ENCODE assay signal across 10 cellular contexts in the genomic region with DNA sequence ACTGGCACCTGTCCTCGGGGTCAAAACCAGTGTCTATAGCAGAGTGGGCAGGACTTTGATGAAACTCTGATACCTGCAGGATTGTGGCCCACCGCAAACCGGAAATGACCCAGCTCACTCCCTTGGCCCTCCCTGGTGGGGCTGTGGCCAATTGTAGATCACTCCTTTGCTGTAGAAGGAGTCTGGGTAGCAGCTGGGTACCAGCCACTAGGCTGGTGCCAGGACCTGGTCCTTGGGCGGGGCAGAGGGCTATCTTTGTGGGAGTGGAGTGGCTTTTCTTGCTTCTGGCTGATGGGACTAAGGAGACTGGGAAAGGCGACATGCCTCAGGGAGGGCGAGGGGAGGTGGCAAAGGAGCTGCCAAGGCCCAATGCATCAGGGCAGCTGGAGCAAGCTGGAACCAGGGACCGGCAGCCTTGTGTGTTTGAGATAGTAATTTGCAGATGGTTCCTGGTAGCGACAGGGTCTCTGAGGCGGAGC. TPM values are rescaled to one million over a fixed set of nuclear protein-coding genes. Genes with fewer than 3 reads are reported as not detected.
DNase-seq lines count a peak whose midpoint lies in the region; ATAC-seq and TF ChIP-seq lines count a peak whose summit lies in the region.
"Had no signal": no experiment of that assay in that cellular context is flagged by ENCODE, and none has a peak within 500 bp of the region (broad histone marks: within the 10 kb centered on the region; RNA-seq: fewer than 3 reads in every experiment).

No MANE protein-coding gene starts in this region.

- no peaks in the 10 kb centered on the region for H3K36me3 ChIP-seq in HUES48 (ENCODE audit: control insufficient read depth, insufficient read depth, low read length)
- H3K36me3 ChIP-seq in adrenal gland (replicated peaks in 1 of 2): no peaks in the 10 kb centered on the region
- H3K36me3 ChIP-seq in mesendoderm (ENCODE audit: control insufficient read depth, insufficient read depth, low read length): no peaks in the 10 kb centered on the region

- H3K79me2 ChIP-seq in mesendoderm (ENCODE audit: control insufficient read depth, insufficient read depth, low read length): no peaks in the 10 kb centered on the region

- CTCF ChIA-PET in Calu3 (lab: Charles Lee): interaction anchor here (0.6 to 1.2 kb wide), 4 partner anchors 32 to 1890 kb away, joined by 3 to 4 read pairs (median 3); no protein-coding TSS in a partner anchor

- no peaks in the 10 kb centered on the region for H3K4me1 Mint-ChIP-seq in Calu3 (ENCODE audit: low read depth, unreplicated experiment)
- H3K4me1 Mint-ChIP-seq in nephron progenitor cell: peaks cover 9% of the 10 kb centered on the region

- H2BK120ac ChIP-seq in mesendoderm (ENCODE audit: low read depth, low read length): no peak overlapping the region

- WGBS in adrenal gland, 4 donors: 11 to 29% (median 22%) methylated on average over 4 to 9 of the region's 9 CpGs
- whole genome bisulfite sequencing in mesendoderm (ENCODE audit: extremely low coverage, insufficient coverage, low lambda C conversion rate): no CpG with 5 or more reads among the region's 9 CpGs

- H4K5ac ChIP-seq in mesendoderm (ENCODE audit: low read length): no peak overlapping the region

- TF ChIP-seq CTCF in Calu3 (IDR thresholded peaks at IDR 0.05; ENCODE audit: unreplicated experiment) (no peak), nephron progenitor cell (IDR thresholded peaks at IDR 0.05) (no peak), adrenal gland (IDR thresholded peaks at IDR 0.05) (no peak)

- intact Hi-C loops in Calu3 (cut with micrococcal nuclease; ENCODE audit: unreplicated experiment): no loop called here
- intact Hi-C loops in adrenal gland (cut with DNase I): no loop called here

- H3K4me2 ChIP-seq in mesendoderm (ENCODE audit: low read length): no peak overlapping the region

- H3K56ac ChIP-seq in mesendoderm (ENCODE audit: low read length): no peak overlapping the region

- H3K27ac Mint-ChIP-seq in Calu3 (ENCODE audit: unreplicated experiment): no peak overlapping the region
- H3K27ac Mint-ChIP-seq in nephron progenitor cell: no peak overlapping the region

- BruUV-seq in Calu3 (replicated peaks; lab: Mats Ljungman, UMichigan): no TSS peak

- no peaks in the 10 kb centered on the region for H3K79me1 ChIP-seq in mesendoderm (ENCODE audit: low read length)

- H2BK5ac ChIP-seq in mesendoderm (ENCODE audit: low read length): no peak overlapping the region

- H3K27ac ChIP-seq in HUES48 (ENCODE audit: low read depth, low read length): no peak overlapping the region
- peak overlapping the region; percentile 45 for H3K27ac ChIP-seq in angular gyrus (ENCODE audit: low read depth, low read length)
- peak overlapping the region in 1 of 5 donors; percentile 17 for H3K27ac ChIP-seq in adrenal gland
- no peak overlapping the region for H3K27ac ChIP-seq in mesendoderm (ENCODE audit: low read depth, low read length)

- H3K4me3 ChIP-seq in HUES48 (ENCODE audit: low read depth, low read length) (peak overlapping the region; percentile 37; the same call in 1 of the 2 replicates), adrenal gland (peak overlapping the region in 1 of 4 donors; percentile 68), mesendoderm (ENCODE audit: low read length) (no peak overlapping the region)

- H4K8ac ChIP-seq in mesendoderm (ENCODE audit: low read depth, low read length): no peak overlapping the region

- H3K4ac ChIP-seq in mesendoderm (ENCODE audit: low read depth, low read length): no peak overlapping the region

- TF ChIP-seq POLR2A in adrenal gland (IDR thresholded peaks at IDR 0.05): no peak

- peaks cover 6% of the 10 kb centered on the region; the same call in 1 of the 2 replicates for H3K27me3 ChIP-seq in HUES48 (ENCODE audit: control insufficient read depth, insufficient read depth, low read length)
- peaks cover 7% of the 10 kb centered on the region for H3K27me3 ChIP-seq in adrenal gland
- no peaks in the 10 kb centered on the region for H3K27me3 ChIP-seq in mesendoderm (ENCODE audit: insufficient read depth, low read length, poor library complexity)

- H3K18ac ChIP-seq in mesendoderm (ENCODE audit: low read length): no peak overlapping the region

- H3K9ac ChIP-seq in HUES48 (ENCODE audit: low read depth, low read length): no peak overlapping the region
- H3K9ac ChIP-seq in mesendoderm (ENCODE audit: low read length): no peak overlapping the region

- H3K36me3 Mint-ChIP-seq in Calu3 (ENCODE audit: insufficient read depth, unreplicated experiment) (peaks cover 9% of the 10 kb centered on the region), nephron progenitor cell (ENCODE audit: low read depth) (no peaks in the 10 kb centered on the region)

- H3K27me3 Mint-ChIP-seq in Calu3 (ENCODE audit: unreplicated experiment) (peaks cover 61% of the 10 kb centered on the region), nephron progenitor cell (ENCODE audit: low read depth, poor library complexity) (peaks cover 34% of the 10 kb centered on the region)

- DNase-seq in Calu3 (peak; percentile 26), nephron progenitor cell (no peak), adrenal gland (no peak), mesendoderm (no peak)

- H3K9me3 Mint-ChIP-seq in Calu3 (ENCODE audit: low read depth, unreplicated experiment): no peaks in the 10 kb centered on the region
- H3K9me3 Mint-ChIP-seq in nephron progenitor cell: no peaks in the 10 kb centered on the region

- no peak overlapping the region for H3K23ac ChIP-seq in mesendoderm (ENCODE audit: low read length)

- ATAC-seq in GM19452 (IDR thresholded peaks at IDR 0.05; ENCODE audit: unreplicated experiment) (no peak), HG02938 (IDR thresholded peaks at IDR 0.05; ENCODE audit: unreplicated experiment) (no peak)

- H3K4me3 Mint-ChIP-seq in Calu3 (ENCODE audit: low read depth, unreplicated experiment) (peak overlapping the region; percentile 65), nephron progenitor cell (peak overlapping the region; percentile 77)

- no peaks in the 10 kb centered on the region for H3K9me3 ChIP-seq in HUES48 (ENCODE audit: control insufficient read depth, insufficient read depth, low read length)
- H3K9me3 ChIP-seq in adrenal gland (replicated peaks in 1 of 3): no peaks in the 10 kb centered on the region

- peaks cover 7% of the 10 kb centered on the region; the same call in 1 of the 2 replicates for H3K4me1 ChIP-seq in HUES48 (ENCODE audit: control insufficient read depth, insufficient read depth, low read length)
- H3K4me1 ChIP-seq in adrenal gland (replicated peaks in 1 of 2): peaks cover 8 to 17% of the 10 kb centered on the region in 2 donors
- H3K4me1 ChIP-seq in mesendoderm (ENCODE audit: control insufficient read depth, low read depth, low read length): peaks cover 5% of the 10 kb centered on the region

- no peak overlapping the region for H2AK5ac ChIP-seq in mesendoderm (ENCODE audit: low read length)

- H2BK15ac ChIP-seq in mesendoderm (replicated peaks; ENCODE audit: low read depth): no peak overlapping the region

RNA-seq across cellular contexts. Expression of a gene that starts 0.4 kb away (rescaled TPM):
- total RNA-seq in Calu3 (2022) (1.1 and 2.1 TPM in 2 replicates), adrenal gland (10 to 100 TPM in 3 of 8 donors, 1 to 10 TPM in 5; 2.7 to 19.7 (median 6.5) TPM)
- 10 to 100 TPM in 1 of 3 donors, 1 to 10 TPM in 2; 3.1 to 21.2 (median 7.9) TPM for polyA plus RNA-seq in adrenal gland
- 2.3 TPM for polyA plus RNA-seq in mesendoderm (2013, experiment 1 of 2)
- polyA plus RNA-seq in mesendoderm (2013, experiment 2 of 2): 2.1 TPM

RNA-seq across cellular contexts. Expression of a gene that starts 39.6 kb away (rescaled TPM):
- total RNA-seq in Calu3 (2022) (not detected in 2 replicates), adrenal gland (1 to 10 TPM in 1 of 8 donors, under 1 TPM in 2, not detected in 5; 0.23 to 1.2 (median 0.28) TPM)
- under 1 TPM in 1 of 3 donors, not detected in 2; 0.24 TPM for polyA plus RNA-seq in adrenal gland
- polyA plus RNA-seq in mesendoderm (2013, experiment 1 of 2): 9.1 TPM
- 10.0 TPM for polyA plus RNA-seq in mesendoderm (2013, experiment 2 of 2)
- total RNA-seq: dermis microvascular lymphatic vessel endothelial cell; T-helper 1 cell treated with Interleukin-12 subunit alpha and Interleukin-12 subunit beta and Interleukin-4 antibody, amounts not matched to agents 30 ng/mL and 1 ng/mL, for 36 hours had no signal
